In the genomic region with DNA sequence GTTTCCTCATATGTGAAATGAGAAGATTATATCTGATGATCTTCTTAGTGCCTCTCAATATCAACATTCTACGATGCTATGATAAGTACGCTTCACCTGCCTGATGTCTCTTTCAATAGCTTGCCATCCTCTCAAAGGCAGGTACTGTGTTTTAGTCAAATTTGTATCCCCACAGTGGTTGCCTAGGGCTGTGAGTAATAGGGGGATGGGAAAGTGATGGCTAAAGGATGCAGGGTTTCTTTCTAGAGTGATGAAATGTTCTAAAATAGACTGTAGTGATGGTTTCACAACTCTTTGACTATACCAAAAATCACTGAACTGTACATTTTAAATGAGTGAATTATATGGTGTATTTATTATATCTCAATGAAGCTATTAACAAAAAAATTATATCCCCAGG, we compare ENCODE assay signal across 9 cellular contexts.
"Had no signal": no experiment of that assay in that cellular context is flagged by ENCODE, and none has a peak within 500 bp of the region (broad histone marks: within the 10 kb centered on the region; RNA-seq: fewer than 3 reads in every experiment).

No MANE protein-coding gene starts in this region.

- H3K4me3 Mint-ChIP-seq: GM23338, H9, IgD-negative memory B cell had no signal

- H3K36me3 Mint-ChIP-seq: IgD-negative memory B cell had no signal

- H3K9me3 Mint-ChIP-seq: GM23338, H9, IgD-negative memory B cell had no signal

- ATAC-seq: GM23338, HepG2 had no signal

- H3K4me1 Mint-ChIP-seq: IgD-negative memory B cell had no signal

- H2AFZ ChIP-seq: GM23338 had no signal

- DNase-seq: H9, HCEC 1CT, KBM-7 had no signal

- H3K27ac ChIP-seq: HL-60 had no signal

- FAIRE-seq: H1, H54, HepG2 had no signal

- H3K4me2 ChIP-seq: GM23338 had no signal

- H3K4me3 ChIP-seq: GM23338 had no signal

- H3K27ac Mint-ChIP-seq: GM23338, H9, IgD-negative memory B cell had no signal
